27 cellular contexts compared by ENCODE assay signal in genomic region chr1:215040190-215040589, GRCh38. TPM values are rescaled to one million over a fixed set of nuclear protein-coding genes. Genes with fewer than 3 reads are reported as not detected.
"Had no signal": no experiment of that assay in that cellular context is flagged by ENCODE, and none has a peak within 500 bp of the region (broad histone marks: within the 10 kb centered on the region; RNA-seq: fewer than 3 reads in every experiment).

No MANE protein-coding gene starts in this region.

- H3K9me3 ChIP-seq: pancreas, prostate gland, sigmoid colon, tibial nerve, upper lobe of left lung, vagina had no signal

- DNase-seq: hippocampal formation; kidney; left colon; left ventricle myocardium inferior; naive thymus-derived CD8-positive, alpha-beta T cell; nucleus accumbens; pancreas; posterior cingulate gyrus; retina; right cardiac atrium; sigmoid colon; small intestine; stimulated activated CD4-positive, alpha-beta T cell treated with anti-CD3 and anti-CD28 coated beads, Interleukin-1b, Interleukin-23, amount 100 ng/mL, for 48 hours; stimulated activated CD4-positive, alpha-beta T cell treated with anti-CD3 and anti-CD28 coated beads, Interleukin-2, amount 100 ng/mL, for 48 hours; stimulated activated CD4-positive, alpha-beta T cell treated with anti-CD3 and anti-CD28 coated beads, Interleukin-4, amount 100 ng/mL, for 4 hours; stimulated activated CD8-positive, alpha-beta memory T cell treated with anti-CD3 and anti-CD28 coated beads, Interleukin-4, amount 100 ng/mL, for 48 hours; stimulated activated naive CD4-positive, alpha-beta T cell treated with Interleukin-2 at 50 U/mL for 16 hours; stimulated activated naive CD8-positive, alpha-beta T cell treated with anti-CD3 and anti-CD28 coated beads, Interleukin-15, amount 100 ng/mL, for 72 hours; substantia nigra; upper lobe of left lung had no signal

- H3K27ac Mint-ChIP-seq: naive thymus-derived CD8-positive, alpha-beta T cell; nephron; stimulated activated memory B cell treated with anti-CD40 and anti-IgM and Interleukin-4, amounts not matched to agents 10 μg/mL and 1 μg/mL and 100 μg/mL, for 72 hours; stimulated activated naive CD8-positive, alpha-beta T cell treated with anti-CD3 and anti-CD28 coated beads, Interleukin-15, amount 100 ng/mL, for 72 hours had no signal

- H3K36me3 ChIP-seq: left ventricle myocardium inferior, pancreas, prostate gland, sigmoid colon, tibial nerve, upper lobe of left lung, vagina had no signal

- H3K9me3 Mint-ChIP-seq: nephron had no signal

- H3K4me1 Mint-ChIP-seq: naive thymus-derived CD8-positive, alpha-beta T cell; nephron; neural crest cell; stimulated activated memory B cell treated with anti-CD40 and anti-IgM and Interleukin-4, amounts not matched to agents 10 μg/mL and 1 μg/mL and 100 μg/mL, for 72 hours; stimulated activated naive CD8-positive, alpha-beta T cell treated with anti-CD3 and anti-CD28 coated beads, Interleukin-15, amount 100 ng/mL, for 72 hours had no signal

- H3K27me3 Mint-ChIP-seq: stimulated activated memory B cell treated with anti-CD40 and anti-IgM and Interleukin-4, amounts not matched to agents 10 μg/mL and 1 μg/mL and 100 μg/mL, for 72 hours had no signal

- H3K4me3 Mint-ChIP-seq: naive thymus-derived CD8-positive, alpha-beta T cell; nephron; neural crest cell; stimulated activated memory B cell treated with anti-CD40 and anti-IgM and Interleukin-4, amounts not matched to agents 10 μg/mL and 1 μg/mL and 100 μg/mL, for 72 hours; stimulated activated naive CD8-positive, alpha-beta T cell treated with anti-CD3 and anti-CD28 coated beads, Interleukin-15, amount 100 ng/mL, for 72 hours had no signal

- H3K27ac ChIP-seq: left ventricle myocardium inferior, pancreas, prostate gland, sigmoid colon, tibial nerve, upper lobe of left lung, vagina had no signal

- H3K27me3 ChIP-seq: pancreas, sigmoid colon, tibial nerve, upper lobe of left lung, vagina had no signal

- H3K36me3 Mint-ChIP-seq: naive thymus-derived CD8-positive, alpha-beta T cell; stimulated activated memory B cell treated with anti-CD40 and anti-IgM and Interleukin-4, amounts not matched to agents 10 μg/mL and 1 μg/mL and 100 μg/mL, for 72 hours had no signal

- H3K4me1 ChIP-seq: left ventricle myocardium inferior, pancreas, prostate gland, sigmoid colon, tibial nerve, upper lobe of left lung, vagina had no signal

- ATAC-seq: left colon; naive thymus-derived CD8-positive, alpha-beta T cell; pancreas; right cardiac atrium; stimulated activated memory B cell treated with anti-CD40 and anti-IgM and Interleukin-4, amounts not matched to agents 10 μg/mL and 1 μg/mL and 100 μg/mL, for 72 hours; stimulated activated naive CD8-positive, alpha-beta T cell treated with anti-CD3 and anti-CD28 coated beads, Interleukin-15, amount 100 ng/mL, for 72 hours had no signal

- H3K4me3 ChIP-seq: left ventricle myocardium inferior, lung, pancreas, prostate gland, sigmoid colon, tibial nerve, upper lobe of left lung, vagina had no signal

RNA-seq across cellular contexts. Expression of gene KCNK2, which starts 42.3 kb away (rescaled TPM):
- total RNA-seq: naive thymus-derived CD8-positive, alpha-beta T cell had no signal
- polyA plus RNA-seq: naive thymus-derived CD8-positive, alpha-beta T cell had no signal
